Comparison of ENCODE assay signal across 11 cellular contexts in genomic region chr9:130199605-130200004, GRCh38. TPM values are rescaled to one million over a fixed set of nuclear protein-coding genes. Genes with fewer than 3 reads are reported as not detected.
A peak's percentile ranks its signal among the peaks of the same experiment; 100 is the strongest.
DNase-seq lines count a peak whose midpoint lies in the region; ATAC-seq and TF ChIP-seq lines count a peak whose summit lies in the region.
"Had no signal": no experiment of that assay in that cellular context is flagged by ENCODE, and none has a peak within 500 bp of the region (broad histone marks: within the 10 kb centered on the region; RNA-seq: fewer than 3 reads in every experiment).

No MANE protein-coding gene starts in this region.

- H3K4me3 Mint-ChIP-seq in progenitor cell of endocrine pancreas (ENCODE audit: low read depth): no peak overlapping the region
- H3K4me3 Mint-ChIP-seq: activated CD8-positive, alpha-beta T cell treated with anti-CD3 and anti-CD28 coated beads, Interleukin-2, amount 10 ng/mL, durations not matched to agents 7 days and 5 days had no signal

- peak; percentile 60 for ATAC-seq in esophagus mucosa
- ATAC-seq in GM21423 (IDR thresholded peaks at IDR 0.05; ENCODE audit: unreplicated experiment): no peak
- ATAC-seq: activated CD8-positive, alpha-beta T cell treated with anti-CD3 and anti-CD28 coated beads, Interleukin-2, amount 10 ng/mL, durations not matched to agents 7 days and 5 days; gastrocnemius medialis had no signal

- peak; percentile 60 for DNase-seq in EH (ENCODE audit: low read depth)
- peak; percentile 85 for DNase-seq in NCI-H2171 treated with DMSO at 0.1 percent for 48 hours (lab: John Stamatoyannopoulos, UW)
- DNase-seq in progenitor cell of endocrine pancreas (ENCODE audit: low spot score, unreplicated experiment): no peak
- DNase-seq in stimulated activated CD8-positive, alpha-beta memory T cell treated with anti-CD3 and anti-CD28 coated beads, Interleukin-4, amount 100 ng/mL, for 48 hours: no peak
- no peak for DNase-seq in activated T-cell treated with anti-CD3 and anti-CD28 coated beads, Interleukin-2, amount 50 U/mL, for 48 hours
- no peak for DNase-seq in GM19240 (ENCODE audit: insufficient read length, low spot score)
- DNase-seq: activated CD8-positive, alpha-beta T cell treated with anti-CD3 and anti-CD28 coated beads, Interleukin-2, amount 10 ng/mL, durations not matched to agents 7 days and 5 days; gastrocnemius medialis; NCI-H82 had no signal

- H3K36me3 Mint-ChIP-seq in progenitor cell of endocrine pancreas (ENCODE audit: insufficient read depth): no peaks in the 10 kb centered on the region

- H3K27ac Mint-ChIP-seq in progenitor cell of endocrine pancreas: peak overlapping the region; percentile 33
- H3K27ac Mint-ChIP-seq: activated CD8-positive, alpha-beta T cell treated with anti-CD3 and anti-CD28 coated beads, Interleukin-2, amount 10 ng/mL, durations not matched to agents 7 days and 5 days had no signal

- H3K4me1 Mint-ChIP-seq in progenitor cell of endocrine pancreas (ENCODE audit: low read depth): peaks cover 10% of the 10 kb centered on the region

- H3K9me3 Mint-ChIP-seq in progenitor cell of endocrine pancreas (ENCODE audit: low read depth): no peaks in the 10 kb centered on the region

- TF ChIP-seq CTCF in progenitor cell of endocrine pancreas (IDR thresholded peaks at IDR 0.05; ENCODE audit: unreplicated experiment): no peak

- no peaks in the 10 kb centered on the region for H3K27me3 Mint-ChIP-seq in progenitor cell of endocrine pancreas

RNA-seq across cellular contexts. Expression of gene NCS1, which starts 27.4 kb away (rescaled TPM):
- 19.7 TPM for total RNA-seq in esophagus mucosa
- 29.0 and 33.4 TPM in 2 replicates for total RNA-seq in progenitor cell of endocrine pancreas

Comparison
In these comparisons a context has a peak if more than half of its experiments do, and no peak if none do; other contexts are left out.
1. DNase-seq: peak in EH (single experiment) and NCI-H2171 treated with DMSO at 0.1 percent for 48 hours (single experiment); none in progenitor cell of endocrine pancreas (single experiment), stimulated activated CD8-positive, alpha-beta memory T cell treated with anti-CD3 and anti-CD28 coated beads, Interleukin-4, amount 100 ng/mL, for 48 hours (single experiment), activated T-cell treated with anti-CD3 and anti-CD28 coated beads, Interleukin-2, amount 50 U/mL, for 48 hours (0 of 2) and GM19240 (single experiment).